ENCODE assay signal across 16 cellular contexts in the genomic region with DNA sequence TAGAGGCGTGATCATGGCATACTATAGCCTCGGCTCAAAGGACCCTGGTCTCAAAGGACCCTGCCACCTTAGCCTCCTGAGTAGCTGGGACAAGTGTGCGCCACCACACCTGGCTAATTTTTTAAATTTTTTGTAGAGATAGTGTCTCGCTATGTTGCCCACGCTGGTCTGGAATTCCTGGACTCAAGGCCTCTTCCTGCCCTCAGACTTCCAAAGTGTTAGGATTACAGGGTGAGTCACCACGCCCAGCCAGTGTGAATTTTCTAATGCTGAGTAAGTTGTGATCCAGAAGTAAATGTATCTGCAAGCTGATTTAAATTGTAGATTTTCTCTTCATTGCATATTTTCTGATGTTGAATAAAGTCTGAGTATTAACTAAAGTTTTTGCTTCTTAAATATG. TPM values are rescaled to one million over a fixed set of nuclear protein-coding genes. Genes with fewer than 3 reads are reported as not detected.
DNase-seq lines count a peak whose midpoint lies in the region; ATAC-seq and TF ChIP-seq lines count a peak whose summit lies in the region.
"Had no signal": no experiment of that assay in that cellular context is flagged by ENCODE, and none has a peak within 500 bp of the region (broad histone marks: within the 10 kb centered on the region; RNA-seq: fewer than 3 reads in every experiment).

No MANE protein-coding gene starts in this region.

- H2BK120ac ChIP-seq in mesendoderm (ENCODE audit: low read depth, low read length) = no peak overlapping the region

- no peaks in the 10 kb centered on the region for H3K27me3 ChIP-seq in BJ (ENCODE audit: control insufficient read depth, insufficient read depth, low read length)
- no peaks in the 10 kb centered on the region for H3K27me3 ChIP-seq in Loucy (ENCODE audit: insufficient read depth, low read length, poor library complexity, severe bottlenecking)
- H3K27me3 ChIP-seq in mesendoderm (ENCODE audit: insufficient read depth, low read length, poor library complexity) = no peaks in the 10 kb centered on the region

- H3K36me3 ChIP-seq in BJ (ENCODE audit: control insufficient read depth, insufficient read depth, low read length) (0 out of 2 replicates have a peak, but pooled peaks cover 1% of the 10 kb centered on the region), Loucy (ENCODE audit: insufficient read depth, low read length) (no peaks in the 10 kb centered on the region), mesendoderm (ENCODE audit: control insufficient read depth, insufficient read depth, low read length) (no peaks in the 10 kb centered on the region)

- no peak overlapping the region for H2AFZ ChIP-seq in Loucy (ENCODE audit: low read length)

- H3F3A ChIP-seq in Loucy (ENCODE audit: low read depth) = no peaks in the 10 kb centered on the region

- no peaks in the 10 kb centered on the region for H3K9me2 ChIP-seq in Loucy (replicated peaks; ENCODE audit: low read depth, low read length)

- no peak overlapping the region for H3K4me3 ChIP-seq in BJ (ENCODE audit: low read depth, low read length)
- peak overlapping the region; percentile 44 for H3K4me3 ChIP-seq in Loucy (ENCODE audit: low read length, poor library complexity, severe bottlenecking)
- H3K4me3 ChIP-seq in cardiac fibroblast (replicated peaks in 1 of 2; ENCODE audit: low read depth in 2 of 2, low read length in 2 of 2) = no peak overlapping the region
- H3K4me3 ChIP-seq in mesendoderm (ENCODE audit: low read length) = no peak overlapping the region

- H3K79me2 ChIP-seq in Loucy (ENCODE audit: insufficient read depth, low read length) = peaks cover 50% of the 10 kb centered on the region
- peaks cover 19% of the 10 kb centered on the region for H3K79me2 ChIP-seq in mesendoderm (ENCODE audit: control insufficient read depth, insufficient read depth, low read length)

- DNase-seq in BJ (ENCODE audit: low read depth) = peak; percentile 44
- peak; percentile 68 to 74 for DNase-seq in cardiac fibroblast (ENCODE audit: low read depth in 2 of 2)
- peak; percentile 63 for DNase-seq in mesendoderm
- DNase-seq in NCI-H1417 (lab: John Stamatoyannopoulos, UW) = no peak
- DNase-seq in central memory CD4-positive, alpha-beta T cell = no peak
- DNase-seq: activated CD8-positive, alpha-beta T cell treated with anti-CD3 and anti-CD28 coated beads, Interleukin-2, amount 10 ng/mL, durations not matched to agents 7 days and 5 days; COR-L47; effector CD4-positive, alpha-beta T cell; NCI-H187; NK-92 treated with Interleukin-12 subunit alpha and Interleukin-12 subunit beta, amount 100 ng/mL, for 24 hours; stimulated activated CD4-positive, alpha-beta T cell treated with anti-CD3 and anti-CD28 coated beads, Interleukin-4, amount 100 ng/mL, for 1 hour; T-helper 17 cell had no signal

- POLR2A ChIA-PET in BJ (lab: Charles Lee) = no interaction called here

- ATAC-seq in GM18868 (IDR thresholded peaks at IDR 0.05; ENCODE audit: unreplicated experiment) (no peak), HG03442 (IDR thresholded peaks at IDR 0.05; ENCODE audit: unreplicated experiment) (no peak)
- ATAC-seq: activated CD8-positive, alpha-beta T cell treated with anti-CD3 and anti-CD28 coated beads, Interleukin-2, amount 10 ng/mL, durations not matched to agents 7 days and 5 days; activated naive CD4-positive, alpha-beta T cell treated with anti-CD3 and anti-CD28 coated beads, Interleukin-2, amount 50 U/mL, for 72 hours; T-helper 17 cell had no signal

- CTCF ChIA-PET in BJ (lab: Yijun Ruan, JAX) = no interaction called here

- H3K18ac ChIP-seq in mesendoderm (ENCODE audit: low read length) = no peak overlapping the region

- peaks cover 20% of the 10 kb centered on the region for H3K4me1 ChIP-seq in Loucy (ENCODE audit: insufficient read depth, low read length, poor library complexity, severe bottlenecking)
- no peaks in the 10 kb centered on the region for H3K4me1 ChIP-seq in mesendoderm (ENCODE audit: control insufficient read depth, low read depth, low read length)

- no peak overlapping the region for H2AK5ac ChIP-seq in mesendoderm (ENCODE audit: low read length)

- H3K23ac ChIP-seq in mesendoderm (ENCODE audit: low read length) = no peak overlapping the region

- H3K9me3 ChIP-seq in Loucy (ENCODE audit: insufficient read depth, low read depth, low read length) = no peaks in the 10 kb centered on the region

- no peak overlapping the region for H2BK5ac ChIP-seq in mesendoderm (ENCODE audit: low read length)

- H3K9ac ChIP-seq in Loucy (ENCODE audit: low read depth, low read length, poor library complexity, severe bottlenecking) (no peak overlapping the region), mesendoderm (ENCODE audit: low read length) (no peak overlapping the region)

- H4K5ac ChIP-seq in mesendoderm (ENCODE audit: low read length) = no peak overlapping the region

- no peaks in the 10 kb centered on the region for H3K79me1 ChIP-seq in mesendoderm (ENCODE audit: low read length)

- H3K27ac ChIP-seq in mesendoderm (ENCODE audit: low read depth, low read length) = no peak overlapping the region

- peak overlapping the region; percentile 59 for H3K4me2 ChIP-seq in Loucy (ENCODE audit: low read depth, low read length, poor library complexity, severe bottlenecking)
- H3K4me2 ChIP-seq in mesendoderm (ENCODE audit: low read length) = no peak overlapping the region

- no peak overlapping the region for H4K8ac ChIP-seq in mesendoderm (ENCODE audit: low read depth, low read length)

- H3K4ac ChIP-seq in mesendoderm (ENCODE audit: low read depth, low read length) = no peak overlapping the region

- no CpG with 5 or more reads among the region's 6 CpGs for WGBS in mesendoderm (ENCODE audit: extremely low coverage, insufficient coverage, low lambda C conversion rate)

- no peak overlapping the region for H3K56ac ChIP-seq in mesendoderm (ENCODE audit: low read length)

- peaks cover 14% of the 10 kb centered on the region for H4K20me1 ChIP-seq in Loucy (ENCODE audit: insufficient read depth, low read length, poor library complexity, severe bottlenecking)

- TF ChIP-seq CTCF in BJ (IDR thresholded peaks at IDR 0.05; ENCODE audit: insufficient read depth, low read depth, low read length) = no peak
- no peak for TF ChIP-seq CTCF in Loucy (conservative IDR thresholded peaks at IDR 0.05; ENCODE audit: low read length)
- TF ChIP-seq CTCF in cardiac fibroblast (IDR thresholded peaks at IDR 0.05; ENCODE audit: low read depth, low read length) = no peak

- no peak overlapping the region for H2BK15ac ChIP-seq in mesendoderm (replicated peaks; ENCODE audit: low read depth)

RNA-seq across cellular contexts. Expression of gene ZNF674, which starts 2.6 kb away (rescaled TPM):
- 5.1 and 7.0 TPM in 2 replicates for polyA plus RNA-seq in BJ (2011; rRNA removed)
- polyA minus RNA-seq in BJ (2011; rRNA and poly(A)+ RNA removed) = 10.0 and 17.8 TPM in 2 replicates
- 2.5 TPM for polyA plus RNA-seq in mesendoderm (2013, experiment 1 of 2)
- 2.2 TPM for polyA plus RNA-seq in mesendoderm (2013, experiment 2 of 2)

RNA-seq across cellular contexts. Expression of gene CHST7, which starts 25.7 kb away (rescaled TPM):
- polyA plus RNA-seq in BJ (2011; rRNA removed) = 2.5 and 2.7 TPM in 2 replicates
- polyA minus RNA-seq in BJ (2011; rRNA and poly(A)+ RNA removed) = 1.3 and 1.5 TPM in 2 replicates
- 4.0 TPM for polyA plus RNA-seq in mesendoderm (2013, experiment 1 of 2)
- polyA plus RNA-seq in mesendoderm (2013, experiment 2 of 2) = 4.5 TPM

Comparison
In these comparisons a context has a peak if more than half of its experiments do, and no peak if none do; other contexts are left out.
1. DNase-seq: peak in BJ (single experiment), cardiac fibroblast (2 of 2) and mesendoderm (single experiment); none in NCI-H1417 (0 of 3) and central memory CD4-positive, alpha-beta T cell (single experiment).